14 cellular contexts compared by ENCODE assay signal in the genomic region with DNA sequence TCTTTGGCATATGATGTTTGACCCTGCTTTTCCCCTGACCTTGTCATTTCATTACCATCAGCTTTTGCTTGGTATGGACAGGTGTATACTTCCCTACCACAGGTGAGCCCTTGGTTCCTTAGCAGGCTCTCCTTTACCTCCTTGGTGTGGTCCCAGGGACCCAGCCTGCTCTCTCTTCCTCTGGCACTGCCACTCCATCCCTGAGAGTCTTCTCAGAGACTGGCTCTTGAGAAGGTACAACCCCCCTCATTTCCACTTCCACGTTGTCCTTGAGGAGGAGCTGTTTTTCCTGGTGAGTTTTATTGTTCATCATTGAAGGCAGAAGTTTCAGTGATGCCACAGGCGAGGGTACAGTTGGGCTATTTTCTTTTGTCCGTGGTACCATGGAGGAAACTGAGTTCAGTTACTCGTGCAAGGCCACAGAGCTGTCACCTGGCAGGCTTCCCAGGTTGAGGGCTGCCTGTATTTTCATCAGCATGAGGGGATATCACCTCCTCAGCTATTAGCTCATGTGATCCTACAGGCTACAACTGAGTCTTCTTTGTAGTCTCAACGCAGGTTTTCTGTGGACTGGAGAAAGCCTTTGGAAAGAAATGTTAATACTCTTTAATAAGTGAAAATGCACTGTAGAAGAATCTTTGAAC. TPM values are rescaled to one million over a fixed set of nuclear protein-coding genes. Genes with fewer than 3 reads are reported as not detected.
DNase-seq lines count a peak whose midpoint lies in the region; ATAC-seq and TF ChIP-seq lines count a peak whose summit lies in the region.
"Had no signal": no experiment of that assay in that cellular context is flagged by ENCODE, and none has a peak within 500 bp of the region (broad histone marks: within the 10 kb centered on the region; RNA-seq: fewer than 3 reads in every experiment).

No MANE protein-coding gene starts in this region.

- peaks cover 55% of the 10 kb centered on the region for H3K4me1 ChIP-seq in OCI-LY1 (ENCODE audit: insufficient read depth, low read length, severe bottlenecking)
- no peaks in the 10 kb centered on the region for H3K4me1 ChIP-seq in gastroesophageal sphincter

- H3K79me2 ChIP-seq in OCI-LY1 (ENCODE audit: insufficient read depth, low read length), result peaks cover 61% of the 10 kb centered on the region

- TF ChIP-seq CTCF in OCI-LY1 (IDR thresholded peaks at IDR 0.05; ENCODE audit: low read length), result no peak
- no peak for TF ChIP-seq CTCF in glutamatergic neuron (IDR thresholded peaks at IDR 0.05; ENCODE audit: partially characterized antibody, unreplicated experiment)
- no peak for TF ChIP-seq CTCF in gastroesophageal sphincter (IDR thresholded peaks at IDR 0.05)

- no peaks in the 10 kb centered on the region for H3K27me3 Mint-ChIP-seq in glutamatergic neuron (ENCODE audit: unreplicated experiment)

- no peak overlapping the region for H3K9ac ChIP-seq in OCI-LY1 (ENCODE audit: low read length)

- ATAC-seq in Right ventricle myocardium superior (ENCODE audit: poor library complexity) (no peak), gastroesophageal sphincter (no peak)
- ATAC-seq: Right ventricle myocardium inferior had no signal

- H4K20me1 ChIP-seq in OCI-LY1 (ENCODE audit: insufficient read depth, low read length), result no peaks in the 10 kb centered on the region

- H2AFZ ChIP-seq in OCI-LY1 (ENCODE audit: low read length), result no peak overlapping the region

- H3K36me3 ChIP-seq in OCI-LY1 (ENCODE audit: insufficient read depth, low read length) (peaks cover 69% of the 10 kb centered on the region; the same call in 1 of the 2 replicates), gastroesophageal sphincter (peaks cover 0 to 16% of the 10 kb centered on the region in 2 donors)

- H3K9me2 ChIP-seq in OCI-LY1 (ENCODE audit: low read depth, low read length), result no peaks in the 10 kb centered on the region

- H3K4me1 Mint-ChIP-seq in glutamatergic neuron (ENCODE audit: low read depth, unreplicated experiment), result peaks cover 32% of the 10 kb centered on the region

- peak overlapping the region; percentile 41 for H3K4me3 Mint-ChIP-seq in glutamatergic neuron (ENCODE audit: unreplicated experiment)

- H3K27me3 ChIP-seq in OCI-LY1 (ENCODE audit: insufficient read depth, low read length) (no peaks in the 10 kb centered on the region), gastroesophageal sphincter (no peaks in the 10 kb centered on the region)
- H3K27me3 ChIP-seq: BLaER1 treated with 17β-estradiol and CSF1 and Interleukin-3, amounts not matched to agents 10 nM and 100 nM had no signal

- DNase-seq in cardiac septum (ENCODE audit: low spot score) (peak; percentile 64), Right ventricle myocardium superior (no peak), glutamatergic neuron (no peak), NCI-H226 (no peak), substantia nigra (lab: John Stamatoyannopoulos, UW) (no peak)
- DNase-seq: HCEC 1CT, IMR-90, MV-4-11, NCI-H1436 treated with DMSO at 0.1 percent for 48 hours, NCI-H2081 treated with DMSO at 0.1 percent for 48 hours had no signal

- H3K9me3 ChIP-seq in OCI-LY1 (ENCODE audit: low read length) (no peaks in the 10 kb centered on the region), gastroesophageal sphincter (no peaks in the 10 kb centered on the region)
- H3K9me3 ChIP-seq: BLaER1 treated with 17β-estradiol and CSF1 and Interleukin-3, amounts not matched to agents 10 nM and 100 nM had no signal

- WGBS in gastroesophageal sphincter (ENCODE audit: low coverage in 1 of 2), 2 donors, result 63 to 77% methylated on average over 2 to 3 of the region's 5 CpGs

- no peak for TF ChIP-seq EP300 in gastroesophageal sphincter (IDR thresholded peaks at IDR 0.05)

- no peak overlapping the region for H3K4me2 ChIP-seq in OCI-LY1 (ENCODE audit: low read length)

- TF ChIP-seq POLR2A in gastroesophageal sphincter (IDR thresholded peaks at IDR 0.05), result no peak

- intact Hi-C loops in cardiac septum (cut with DNase I), result no loop called here
- intact Hi-C loops in Right ventricle myocardium superior (cut with DNase I), result no loop called here

- peak overlapping the region; percentile 33 for H3K27ac ChIP-seq in OCI-LY1 (ENCODE audit: low read depth, low read length, poor library complexity, severe bottlenecking)
- no peak overlapping the region for H3K27ac ChIP-seq in gastroesophageal sphincter
- H3K27ac ChIP-seq in substantia nigra (ENCODE audit: low read depth, low read length, poor library complexity, severe bottlenecking), result no peak overlapping the region

- H3F3A ChIP-seq in OCI-LY1 (ENCODE audit: insufficient read depth, low read length), result no peaks in the 10 kb centered on the region

- peaks cover 2% of the 10 kb centered on the region for H3K36me3 Mint-ChIP-seq in glutamatergic neuron (ENCODE audit: unreplicated experiment)

- no peak overlapping the region for H3K27ac Mint-ChIP-seq in glutamatergic neuron (ENCODE audit: unreplicated experiment)

- H3K4me3 ChIP-seq in OCI-LY1 (ENCODE audit: low read depth, low read length, poor library complexity, severe bottlenecking), result no peak overlapping the region
- no peak overlapping the region for H3K4me3 ChIP-seq in gastroesophageal sphincter
- H3K4me3 ChIP-seq: BLaER1 treated with 17β-estradiol and CSF1 and Interleukin-3, amounts not matched to agents 10 nM and 100 nM had no signal

- H3K9me3 Mint-ChIP-seq in glutamatergic neuron (ENCODE audit: unreplicated experiment), result no peaks in the 10 kb centered on the region

RNA-seq across cellular contexts. Expression of a gene that starts 52.3 kb away (rescaled TPM):
- total RNA-seq in cardiac septum, result 112 TPM
- 110 TPM for total RNA-seq in Right ventricle myocardium superior
- 141 TPM for total RNA-seq in glutamatergic neuron (ENCODE audit: unreplicated experiment)
- total RNA-seq in gastroesophageal sphincter, result 10 to 100 TPM; 27.3 to 50.4 (median 36.8) TPM
